ENCODE assay signal across 21 cellular contexts in genomic region chr11:76322593-76323341, GRCh38. TPM values are rescaled to one million over a fixed set of nuclear protein-coding genes. Genes with fewer than 3 reads are reported as not detected.
DNase-seq lines count a peak whose midpoint lies in the region; ATAC-seq, FAIRE-seq and TF ChIP-seq lines count a peak whose summit lies in the region.
"Had no signal": no experiment of that assay in that cellular context is flagged by ENCODE, and none has a peak within 500 bp of the region (broad histone marks: within the 10 kb centered on the region; RNA-seq: fewer than 3 reads in every experiment).

No MANE protein-coding gene starts in this region.

- peak overlapping the region; percentile 92 for H2AFZ ChIP-seq in GM23338
- no peak overlapping the region for H2AFZ ChIP-seq in astrocyte (ENCODE audit: low read depth, low read length)

- H3K9ac ChIP-seq in astrocyte (ENCODE audit: low read length) = no peak overlapping the region

- no peaks in the 10 kb centered on the region for H3K9me3 ChIP-seq in CD4-positive, CD25-positive, alpha-beta regulatory T cell (ENCODE audit: control insufficient read depth in 2 of 2, low read length in 2 of 2)
- H3K9me3 ChIP-seq in astrocyte (ENCODE audit: insufficient read depth, low read depth, low read length) (no peaks in the 10 kb centered on the region), lower lobe of right lung (no peaks in the 10 kb centered on the region)
- H3K9me3 ChIP-seq: prostate gland had no signal

- H3K27ac Mint-ChIP-seq in CD4-positive, CD25-positive, alpha-beta regulatory T cell = peak overlapping the region in 2 of 3 donors; percentile 46 to 63
- H3K27ac Mint-ChIP-seq in GM23338 (no peak overlapping the region), astrocyte (ENCODE audit: unreplicated experiment) (peak overlapping the region; percentile 10)
- H3K27ac Mint-ChIP-seq: activated naive CD4-positive, alpha-beta T cell treated with anti-CD3 and anti-CD28 coated beads, Interleukin-2, amount 50 U/mL, for 24 hours; naive B cell had no signal

- no peaks in the 10 kb centered on the region for H3K9me3 Mint-ChIP-seq in CD4-positive, CD25-positive, alpha-beta regulatory T cell
- H3K9me3 Mint-ChIP-seq in GM23338 (no peaks in the 10 kb centered on the region), astrocyte (ENCODE audit: unreplicated experiment) (no peaks in the 10 kb centered on the region)
- H3K9me3 Mint-ChIP-seq: activated naive CD4-positive, alpha-beta T cell treated with anti-CD3 and anti-CD28 coated beads, Interleukin-2, amount 50 U/mL, for 24 hours; naive B cell had no signal

- peaks cover 5% of the 10 kb centered on the region for H3K27me3 ChIP-seq in CD4-positive, CD25-positive, alpha-beta regulatory T cell (ENCODE audit: control insufficient read depth, insufficient read depth, low read length)
- peaks cover 43% of the 10 kb centered on the region for H3K27me3 ChIP-seq in GM23338 (ENCODE audit: insufficient read depth)
- peaks cover 32% of the 10 kb centered on the region for H3K27me3 ChIP-seq in astrocyte (ENCODE audit: insufficient read depth, low read length)
- peaks cover 15% of the 10 kb centered on the region for H3K27me3 ChIP-seq in lower lobe of right lung (ENCODE audit: low read depth)

- no peaks in the 10 kb centered on the region for H3K36me3 ChIP-seq in CD4-positive, CD25-positive, alpha-beta regulatory T cell (ENCODE audit: control insufficient read depth, insufficient read depth, low read length)
- H3K36me3 ChIP-seq in GM23338 (ENCODE audit: insufficient read depth) = no peaks in the 10 kb centered on the region; the same call in 1 of the 2 replicates
- no peaks in the 10 kb centered on the region for H3K36me3 ChIP-seq in astrocyte (ENCODE audit: insufficient read depth, low read length)
- H3K36me3 ChIP-seq in lower lobe of right lung = no peaks in the 10 kb centered on the region
- H3K36me3 ChIP-seq: prostate gland had no signal

- no peaks in the 10 kb centered on the region for H4K20me1 ChIP-seq in GM23338 (replicated peaks; ENCODE audit: insufficient read depth)
- no peaks in the 10 kb centered on the region for H4K20me1 ChIP-seq in astrocyte (ENCODE audit: insufficient read depth, low read length)

- H3K27ac ChIP-seq in CD4-positive, CD25-positive, alpha-beta regulatory T cell (ENCODE audit: insufficient read depth, low read length, poor library complexity, severe bottlenecking) = no peak overlapping the region
- H3K27ac ChIP-seq in GM23338 (ENCODE audit: low read depth) (no peak overlapping the region), astrocyte (ENCODE audit: low read depth, low read length) (no peak overlapping the region), lower lobe of right lung (no peak overlapping the region)
- H3K27ac ChIP-seq: epithelial cell of prostate, prostate gland, VCaP had no signal

- no peak for FAIRE-seq in astrocyte (lab: Jason Lieb, UNC)

- H3K4me2 ChIP-seq in GM23338 = peak overlapping the region; percentile 93
- peak overlapping the region; percentile 55 for H3K4me2 ChIP-seq in astrocyte (ENCODE audit: low read length)

- ATAC-seq in CD4-positive, CD25-positive, alpha-beta regulatory T cell (ENCODE audit: low read depth in 2 of 2) = no peak
- ATAC-seq in GM23338 (no peak), lower lobe of right lung (no peak), HG03521 (IDR thresholded peaks at IDR 0.05; ENCODE audit: unreplicated experiment) (no peak), GM18519 (IDR thresholded peaks at IDR 0.05; ENCODE audit: low FRiP score, unreplicated experiment) (no peak)
- ATAC-seq: HCT116 had no signal

- peak overlapping the region in 1 of 4 donors; percentile 77 for H3K4me3 Mint-ChIP-seq in CD4-positive, CD25-positive, alpha-beta regulatory T cell
- peak overlapping the region; percentile 59 for H3K4me3 Mint-ChIP-seq in GM23338
- peak overlapping the region; percentile 20 for H3K4me3 Mint-ChIP-seq in astrocyte (ENCODE audit: unreplicated experiment)
- H3K4me3 Mint-ChIP-seq: activated naive CD4-positive, alpha-beta T cell treated with anti-CD3 and anti-CD28 coated beads, Interleukin-2, amount 50 U/mL, for 24 hours; naive B cell had no signal

- H3K4me1 Mint-ChIP-seq in CD4-positive, CD25-positive, alpha-beta regulatory T cell = peaks cover 0 to 20% (median 3%) of the 10 kb centered on the region in 4 donors
- H3K4me1 Mint-ChIP-seq in GM23338 = peaks cover 24% of the 10 kb centered on the region
- peaks cover 4% of the 10 kb centered on the region for H3K4me1 Mint-ChIP-seq in astrocyte (ENCODE audit: low read depth, unreplicated experiment)

- TF ChIP-seq CTCF in GM23338 (conservative IDR thresholded peaks at IDR 0.05; ENCODE audit: low read depth in 2 of 2) (no peak), astrocyte (IDR thresholded peaks at IDR 0.05; ENCODE audit: insufficient read depth, low read depth, low read length) (no peak), lower lobe of right lung (IDR thresholded peaks at IDR 0.05) (no peak)

- H3K36me3 Mint-ChIP-seq in CD4-positive, CD25-positive, alpha-beta regulatory T cell = no peaks in the 10 kb centered on the region
- H3K36me3 Mint-ChIP-seq in GM23338 (ENCODE audit: low read depth) = no peaks in the 10 kb centered on the region
- no peaks in the 10 kb centered on the region for H3K36me3 Mint-ChIP-seq in astrocyte (ENCODE audit: low read depth, unreplicated experiment)
- H3K36me3 Mint-ChIP-seq: activated naive CD4-positive, alpha-beta T cell treated with anti-CD3 and anti-CD28 coated beads, Interleukin-2, amount 50 U/mL, for 24 hours; naive B cell had no signal

- no peaks in the 10 kb centered on the region for H3F3A ChIP-seq in GM23338 (replicated peaks; ENCODE audit: low read depth)

- H3K79me2 ChIP-seq in GM23338 (replicated peaks; ENCODE audit: insufficient read depth) (no peaks in the 10 kb centered on the region), astrocyte (ENCODE audit: insufficient read depth, low read length) (no peaks in the 10 kb centered on the region)

- DNase-seq in CD4-positive, CD25-positive, alpha-beta regulatory T cell = peak in 1 of 3 donors; percentile 23
- DNase-seq in GM23338 (ENCODE audit: low spot score) (no peak), astrocyte (ENCODE audit: low read depth) (no peak), lower lobe of right lung (peak; percentile 4), RPMI8226 (no peak)
- DNase-seq in activated CD4-positive, CD25-positive, alpha-beta regulatory T cell (lab: John Stamatoyannopoulos, UW) = no peak
- DNase-seq: AML-193, Calu3, foreskin melanocyte, mammary epithelial cell, naive B cell, NCI-H1105 treated with DMSO at 0.1 percent for 48 hours, NCI-H526 treated with DMSO at 0.1 percent for 48 hours, SHP77 treated with DMSO at 0.1 percent for 48 hours had no signal

- no peak overlapping the region for H3K4me3 ChIP-seq in CD4-positive, CD25-positive, alpha-beta regulatory T cell (ENCODE audit: low read depth, low read length)
- H3K4me3 ChIP-seq in GM23338 (peak overlapping the region; percentile 71), astrocyte (ENCODE audit: insufficient read depth, low read depth, low read length) (no peak overlapping the region), lower lobe of right lung (no peak overlapping the region)

- H3K4me1 ChIP-seq in CD4-positive, CD25-positive, alpha-beta regulatory T cell (ENCODE audit: control insufficient read depth, insufficient read depth, low read length, poor library complexity, severe bottlenecking) = peaks cover 5% of the 10 kb centered on the region
- H3K4me1 ChIP-seq in GM23338 (ENCODE audit: insufficient read depth) (peaks cover 17% of the 10 kb centered on the region), astrocyte (ENCODE audit: insufficient read depth, low read length) (no peaks in the 10 kb centered on the region), lower lobe of right lung (no peaks in the 10 kb centered on the region)
- H3K4me1 ChIP-seq: prostate gland had no signal

- no peaks in the 10 kb centered on the region for H3K9me2 ChIP-seq in GM23338 (ENCODE audit: insufficient read depth)

- peaks cover 74% of the 10 kb centered on the region for H3K27me3 Mint-ChIP-seq in CD4-positive, CD25-positive, alpha-beta regulatory T cell
- peaks cover 47% of the 10 kb centered on the region for H3K27me3 Mint-ChIP-seq in GM23338 (ENCODE audit: insufficient read depth, low read depth, poor library complexity)
- peaks cover 43% of the 10 kb centered on the region for H3K27me3 Mint-ChIP-seq in astrocyte (ENCODE audit: low read depth, unreplicated experiment)

- intact Hi-C loops in lower lobe of right lung (cut with DNase I) = no loop called here

TF ChIP-seq in GM23338, 12 proteins besides CTCF, POLR2A, EP300 and RAD21 (continues in another document):
- no peak for TF ChIP-seq JUNB (IDR thresholded peaks at IDR 0.05; ENCODE audit: unreplicated experiment)
- no peak for TF ChIP-seq NANOG (IDR thresholded peaks at IDR 0.05; ENCODE audit: borderline replicate concordance)

RNA-seq across cellular contexts. Expression of gene THAP12, which starts 58.2 kb away (rescaled TPM):
- 51.2 TPM for total RNA-seq in CD4-positive, CD25-positive, alpha-beta regulatory T cell
- 10 to 100 TPM; 65.0 to 71.0 (median 66.9) TPM for polyA plus RNA-seq in CD4-positive, CD25-positive, alpha-beta regulatory T cell
- 36.0 and 41.3 TPM in 2 replicates for total RNA-seq in GM23338 (2014; rRNA removed; shearing (Covaris generic))
- 20.1 and 24.7 TPM in 2 replicates for polyA plus RNA-seq in GM23338 (2016; fragmentation: Nextera tagmentation; extraction: Ambion mirVana)
- total RNA-seq in astrocyte = 30.3 and 31.3 TPM in 2 replicates
- total RNA-seq in lower lobe of right lung = 34.3 TPM

RNA-seq across cellular contexts. Expression of gene GVQW3, which starts 58.4 kb away (rescaled TPM):
- total RNA-seq in CD4-positive, CD25-positive, alpha-beta regulatory T cell = 2.7 TPM
- polyA plus RNA-seq in CD4-positive, CD25-positive, alpha-beta regulatory T cell = 1 to 10 TPM; 1.7 to 3.0 (median 2.3) TPM
- 3.4 and 4.9 TPM in 2 replicates for total RNA-seq in GM23338 (2014; rRNA removed; shearing (Covaris generic))
- polyA plus RNA-seq in GM23338 (2016; fragmentation: Nextera tagmentation; extraction: Ambion mirVana) = 3.5 and 3.8 TPM in 2 replicates
- 2.0 TPM in 2 replicates for total RNA-seq in astrocyte
- total RNA-seq in lower lobe of right lung = 3.3 TPM
